1 cellular context compared by ENCODE assay signal in genomic region chr16:27571433-27572306, GRCh38.
TF ChIP-seq lines count a peak whose summit lies in the region.

No MANE protein-coding gene starts in this region.

TF ChIP-seq in IMR-90, 13 proteins besides CTCF, POLR2A, EP300 and RAD21:
- TF ChIP-seq RCOR1 (IDR thresholded peaks at IDR 0.05; ENCODE audit: insufficient replicate concordance, low read length), result no peak
- TF ChIP-seq SMC3 (IDR thresholded peaks at IDR 0.05; ENCODE audit: low read depth, low read length), result no peak
- TF ChIP-seq MAFK (IDR thresholded peaks at IDR 0.05; ENCODE audit: low read depth, low read length), result no peak
- no peak for TF ChIP-seq RFX5 (IDR thresholded peaks at IDR 0.05; ENCODE audit: low read depth, low read length)
- no peak for TF ChIP-seq BHLHE40 (IDR thresholded peaks at IDR 0.05; ENCODE audit: low read depth, low read length)
- no peak for TF ChIP-seq CEBPB (IDR thresholded peaks at IDR 0.05; ENCODE audit: low read depth, low read length)
- TF ChIP-seq, protein P1, sequence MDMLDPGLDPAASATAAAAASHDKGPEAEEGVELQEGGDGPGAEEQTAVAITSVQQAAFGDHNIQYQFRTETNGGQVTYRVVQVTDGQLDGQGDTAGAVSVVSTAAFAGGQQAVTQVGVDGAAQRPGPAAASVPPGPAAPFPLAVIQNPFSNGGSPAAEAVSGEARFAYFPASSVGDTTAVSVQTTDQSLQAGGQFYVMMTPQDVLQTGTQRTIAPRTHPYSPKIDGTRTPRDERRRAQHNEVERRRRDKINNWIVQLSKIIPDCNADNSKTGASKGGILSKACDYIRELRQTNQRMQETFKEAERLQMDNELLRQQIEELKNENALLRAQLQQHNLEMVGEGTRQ (IDR thresholded peaks at IDR 0.05; ENCODE audit: low read depth, low read length), result no peak
- TF ChIP-seq CHD1 (IDR thresholded peaks at IDR 0.05; ENCODE audit: low read depth, low read length), result no peak
- TF ChIP-seq MXI1 (IDR thresholded peaks at IDR 0.05; ENCODE audit: borderline replicate concordance, low read depth, low read length), result no peak
